Comparison of ENCODE assay signal across 1 cellular context in the genomic region with DNA sequence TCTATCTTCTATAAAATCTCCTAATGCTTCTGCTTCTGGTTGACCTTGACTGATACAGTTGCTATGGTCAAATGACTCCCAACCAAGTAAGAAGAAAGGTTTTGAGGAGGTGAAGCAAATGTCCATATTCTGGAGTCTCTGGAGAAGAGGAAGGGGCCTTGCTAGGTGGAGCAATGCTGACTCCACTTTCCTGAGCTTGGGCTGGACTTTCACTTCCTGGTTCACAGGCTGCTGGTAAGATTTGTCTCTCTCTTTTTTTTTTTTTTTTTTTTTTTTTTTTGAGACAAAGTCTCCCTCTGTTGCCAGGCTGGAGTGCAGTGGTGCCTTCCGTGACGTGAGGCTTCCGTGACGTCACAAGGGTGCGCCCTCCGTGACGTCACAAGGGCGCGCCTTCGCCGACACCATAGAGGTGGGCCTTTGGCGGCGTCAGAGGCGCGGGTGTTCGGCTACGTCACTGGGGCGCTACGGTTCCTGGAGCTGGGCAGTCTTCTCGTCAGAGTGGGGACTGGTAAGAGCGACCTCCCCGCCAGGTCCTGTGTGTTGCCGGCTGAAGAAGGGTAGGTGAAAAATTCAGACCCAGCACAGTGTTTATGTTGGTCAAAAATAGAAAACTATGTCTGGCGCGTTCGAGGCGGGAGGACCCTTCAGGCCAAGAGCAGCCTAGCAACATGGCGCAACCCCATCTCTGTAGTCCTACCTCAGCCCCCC.
TF ChIP-seq lines count a peak whose summit lies in the region.
"Not testable (repeated sequence)": the region's sequence is repeated elsewhere in the genome, so short reads cannot be mapped to it uniquely, and the experiment has no call there.

No MANE protein-coding gene starts in this region.

TF ChIP-seq in K562, 482 proteins besides CTCF, POLR2A, EP300 and RAD21 (continued from another document and continues in another):
- TF ChIP-seq CBX3 (IDR thresholded peaks at IDR 0.05; ENCODE audit: borderline replicate concordance in 1 of 2, low read length in 2 of 2): 0 out of 3 replicates have a peak, but pooled peaks of 1 of the 2 experiments have one; percentile 25
- TF ChIP-seq EHMT2 (IDR thresholded peaks at IDR 0.05): peak; percentile 82
- TF ChIP-seq ATF1 (CRISPR knock-in tag; IDR thresholded peaks at IDR 0.05): peak; percentile 99
- peak; percentile 100 for TF ChIP-seq ATF1 (tag; IDR thresholded peaks at IDR 0.05)
- peak; percentile 87 for TF ChIP-seq JUND (IDR thresholded peaks at IDR 0.05; ENCODE audit: borderline replicate concordance, low read depth, low read length)
- peak; percentile 36; the same call in 1 of the 3 replicates for TF ChIP-seq JUND (tag; IDR thresholded peaks at IDR 0.05; ENCODE audit: borderline replicate concordance, low read depth, low read length)
- TF ChIP-seq RBFOX2 (IDR thresholded peaks at IDR 0.05; ENCODE audit: low read depth, low read length): peak; percentile 79
- TF ChIP-seq GTF2F1 (IDR thresholded peaks at IDR 0.05; ENCODE audit: low read depth, low read length): peak; percentile 64; the same call in 1 of the 2 replicates
- TF ChIP-seq NFE2 (IDR thresholded peaks at IDR 0.05; ENCODE audit: low read depth): 0 out of 2 replicates have a peak, but pooled peaks have one; percentile 10
- TF ChIP-seq NR2C2 (CRISPR knock-in tag; IDR thresholded peaks at IDR 0.05); MYC (CRISPR knock-in tag; IDR thresholded peaks at IDR 0.05; ENCODE audit: borderline replicate concordance, low read depth); TEAD4 (CRISPR knock-in tag; IDR thresholded peaks at IDR 0.05; ENCODE audit: borderline replicate concordance): not testable (repeated sequence)
- peak; percentile 93 for TF ChIP-seq NR2C2 (tag; IDR thresholded peaks at IDR 0.05)
- peak; percentile 97 for TF ChIP-seq NCOA1 (IDR thresholded peaks at IDR 0.05; ENCODE audit: low read depth)
- peak; percentile 99 for TF ChIP-seq ZNF384 (IDR thresholded peaks at IDR 0.05; ENCODE audit: low read depth, low read length)
- TF ChIP-seq L3MBTL2 (IDR thresholded peaks at IDR 0.05): peak; percentile 30; the same call in 1 of the 2 replicates
- TF ChIP-seq NFRKB (IDR thresholded peaks at IDR 0.05; ENCODE audit: low read depth): 0 out of 2 replicates have a peak, but pooled peaks have one; percentile 36
- TF ChIP-seq ZKSCAN1 (IDR thresholded peaks at IDR 0.05; ENCODE audit: low read depth, low read length): peak; percentile 35; the same call in 1 of the 2 replicates
- TF ChIP-seq JUNB (CRISPR knock-in tag; conservative IDR thresholded peaks at IDR 0.05): peak; percentile 43; the same call in 1 of the 2 replicates
- peak; percentile 100 for TF ChIP-seq KHSRP (IDR thresholded peaks at IDR 0.05)
- peak; percentile 100 for TF ChIP-seq NBN (IDR thresholded peaks at IDR 0.05; ENCODE audit: low read depth)
- 0 out of 2 replicates have a peak, but pooled peaks have one; percentile 40 for TF ChIP-seq ZNF644 (tag; IDR thresholded peaks at IDR 0.05; ENCODE audit: low read depth)
- TF ChIP-seq MTA3 (IDR thresholded peaks at IDR 0.05; ENCODE audit: borderline replicate concordance): peak; percentile 99
- TF ChIP-seq FOXK2 (conservative IDR thresholded peaks at IDR 0.05 in 1 of 2, IDR thresholded peaks at IDR 0.05 in 1 of 2; ENCODE audit: low read depth in 2 of 2): peak; percentile 78 to 89
- 0 out of 2 replicates have a peak, but pooled peaks have one; percentile 24 for TF ChIP-seq SPI1 (IDR thresholded peaks at IDR 0.05; ENCODE audit: borderline replicate concordance, low read depth, low read length)
- TF ChIP-seq, protein P1, sequence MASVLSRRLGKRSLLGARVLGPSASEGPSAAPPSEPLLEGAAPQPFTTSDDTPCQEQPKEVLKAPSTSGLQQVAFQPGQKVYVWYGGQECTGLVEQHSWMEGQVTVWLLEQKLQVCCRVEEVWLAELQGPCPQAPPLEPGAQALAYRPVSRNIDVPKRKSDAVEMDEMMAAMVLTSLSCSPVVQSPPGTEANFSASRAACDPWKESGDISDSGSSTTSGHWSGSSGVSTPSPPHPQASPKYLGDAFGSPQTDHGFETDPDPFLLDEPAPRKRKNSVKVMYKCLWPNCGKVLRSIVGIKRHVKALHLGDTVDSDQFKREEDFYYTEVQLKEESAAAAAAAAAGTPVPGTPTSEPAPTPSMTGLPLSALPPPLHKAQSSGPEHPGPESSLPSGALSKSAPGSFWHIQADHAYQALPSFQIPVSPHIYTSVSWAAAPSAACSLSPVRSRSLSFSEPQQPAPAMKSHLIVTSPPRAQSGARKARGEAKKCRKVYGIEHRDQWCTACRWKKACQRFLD (CRISPR knock-in tag; IDR thresholded peaks at IDR 0.05): peak; percentile 61; the same call in 1 of the 2 replicates
- TF ChIP-seq ATF7 (IDR thresholded peaks at IDR 0.05): peak; percentile 97
- peak; percentile 51 for TF ChIP-seq POLR2B (IDR thresholded peaks at IDR 0.05; ENCODE audit: low read depth, partially characterized antibody)
- 0 out of 2 replicates have a peak, but pooled peaks have one; percentile 17 for TF ChIP-seq PTTG1 (tag; IDR thresholded peaks at IDR 0.05; ENCODE audit: low read depth)
- peak; percentile 56; the same call in 1 of the 2 replicates for TF ChIP-seq PML (IDR thresholded peaks at IDR 0.05; ENCODE audit: low read length)
- TF ChIP-seq ZC3H11A (IDR thresholded peaks at IDR 0.05; ENCODE audit: low read depth, low read length): peak; percentile 92; the same call in 1 of the 2 replicates
- TF ChIP-seq, protein P2, sequence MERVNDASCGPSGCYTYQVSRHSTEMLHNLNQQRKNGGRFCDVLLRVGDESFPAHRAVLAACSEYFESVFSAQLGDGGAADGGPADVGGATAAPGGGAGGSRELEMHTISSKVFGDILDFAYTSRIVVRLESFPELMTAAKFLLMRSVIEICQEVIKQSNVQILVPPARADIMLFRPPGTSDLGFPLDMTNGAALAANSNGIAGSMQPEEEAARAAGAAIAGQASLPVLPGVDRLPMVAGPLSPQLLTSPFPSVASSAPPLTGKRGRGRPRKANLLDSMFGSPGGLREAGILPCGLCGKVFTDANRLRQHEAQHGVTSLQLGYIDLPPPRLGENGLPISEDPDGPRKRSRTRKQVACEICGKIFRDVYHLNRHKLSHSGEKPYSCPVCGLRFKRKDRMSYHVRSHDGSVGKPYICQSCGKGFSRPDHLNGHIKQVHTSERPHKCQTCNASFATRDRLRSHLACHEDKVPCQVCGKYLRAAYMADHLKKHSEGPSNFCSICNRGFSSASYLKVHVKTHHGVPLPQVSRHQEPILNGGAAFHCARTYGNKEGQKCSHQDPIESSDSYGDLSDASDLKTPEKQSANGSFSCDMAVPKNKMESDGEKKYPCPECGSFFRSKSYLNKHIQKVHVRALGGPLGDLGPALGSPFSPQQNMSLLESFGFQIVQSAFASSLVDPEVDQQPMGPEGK (CRISPR knock-in tag; IDR thresholded peaks at IDR 0.05; ENCODE audit: borderline replicate concordance): 0 out of 2 replicates have a peak, but pooled peaks have one; percentile 7
- TF ChIP-seq, protein P3, sequence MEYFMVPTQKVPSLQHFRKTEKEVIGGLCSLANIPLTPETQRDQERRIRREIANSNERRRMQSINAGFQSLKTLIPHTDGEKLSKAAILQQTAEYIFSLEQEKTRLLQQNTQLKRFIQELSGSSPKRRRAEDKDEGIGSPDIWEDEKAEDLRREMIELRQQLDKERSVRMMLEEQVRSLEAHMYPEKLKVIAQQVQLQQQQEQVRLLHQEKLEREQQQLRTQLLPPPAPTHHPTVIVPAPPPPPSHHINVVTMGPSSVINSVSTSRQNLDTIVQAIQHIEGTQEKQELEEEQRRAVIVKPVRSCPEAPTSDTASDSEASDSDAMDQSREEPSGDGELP (CRISPR knock-in tag; IDR thresholded peaks at IDR 0.05; ENCODE audit: borderline replicate concordance): peak; percentile 81
- TF ChIP-seq, protein P4, sequence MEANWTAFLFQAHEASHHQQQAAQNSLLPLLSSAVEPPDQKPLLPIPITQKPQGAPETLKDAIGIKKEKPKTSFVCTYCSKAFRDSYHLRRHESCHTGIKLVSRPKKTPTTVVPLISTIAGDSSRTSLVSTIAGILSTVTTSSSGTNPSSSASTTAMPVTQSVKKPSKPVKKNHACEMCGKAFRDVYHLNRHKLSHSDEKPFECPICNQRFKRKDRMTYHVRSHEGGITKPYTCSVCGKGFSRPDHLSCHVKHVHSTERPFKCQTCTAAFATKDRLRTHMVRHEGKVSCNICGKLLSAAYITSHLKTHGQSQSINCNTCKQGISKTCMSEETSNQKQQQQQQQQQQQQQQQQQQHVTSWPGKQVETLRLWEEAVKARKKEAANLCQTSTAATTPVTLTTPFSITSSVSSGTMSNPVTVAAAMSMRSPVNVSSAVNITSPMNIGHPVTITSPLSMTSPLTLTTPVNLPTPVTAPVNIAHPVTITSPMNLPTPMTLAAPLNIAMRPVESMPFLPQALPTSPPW (CRISPR knock-in tag; IDR thresholded peaks at IDR 0.05): peak; percentile 60
- TF ChIP-seq RFX5 (IDR thresholded peaks at IDR 0.05; ENCODE audit: low read depth, low read length): peak; percentile 84
- peak; percentile 87 for TF ChIP-seq ZFX (CRISPR knock-in tag; IDR thresholded peaks at IDR 0.05)
- peak; percentile 36; the same call in 1 of the 2 replicates for TF ChIP-seq DPF2 (IDR thresholded peaks at IDR 0.05)
- TF ChIP-seq, protein P5, sequence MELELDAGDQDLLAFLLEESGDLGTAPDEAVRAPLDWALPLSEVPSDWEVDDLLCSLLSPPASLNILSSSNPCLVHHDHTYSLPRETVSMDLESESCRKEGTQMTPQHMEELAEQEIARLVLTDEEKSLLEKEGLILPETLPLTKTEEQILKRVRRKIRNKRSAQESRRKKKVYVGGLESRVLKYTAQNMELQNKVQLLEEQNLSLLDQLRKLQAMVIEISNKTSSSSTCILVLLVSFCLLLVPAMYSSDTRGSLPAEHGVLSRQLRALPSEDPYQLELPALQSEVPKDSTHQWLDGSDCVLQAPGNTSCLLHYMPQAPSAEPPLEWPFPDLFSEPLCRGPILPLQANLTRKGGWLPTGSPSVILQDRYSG (tag; conservative IDR thresholded peaks at IDR 0.05; ENCODE audit: low read depth): peak; percentile 52; the same call in 1 of the 2 replicates
- peak; percentile 58 for TF ChIP-seq MYC (IDR thresholded peaks at IDR 0.05; ENCODE audit: low read depth, low read length)
- peak; percentile 30; the same call in 1 of the 2 replicates for TF ChIP-seq TEAD4 (IDR thresholded peaks at IDR 0.05; ENCODE audit: low read length)
- TF ChIP-seq RCOR1 (IDR thresholded peaks at IDR 0.05; ENCODE audit: borderline replicate concordance in 1 of 2, low read depth in 2 of 2, low read length in 2 of 2): peak in 1 of 2 experiments; percentile 61; a peak in 1 of 4 replicates
- peak; percentile 26 for TF ChIP-seq CCNT2 (IDR thresholded peaks at IDR 0.05; ENCODE audit: borderline replicate concordance, extremely low read depth, insufficient read length, low read depth, low read length)
- peak; percentile 75; the same call in 1 of the 2 replicates for TF ChIP-seq MBD2 (IDR thresholded peaks at IDR 0.05; ENCODE audit: borderline replicate concordance, low read depth)
- peak; percentile 89 for TF ChIP-seq NR2C1 (IDR thresholded peaks at IDR 0.05)
- TF ChIP-seq NR2C1 (tag; IDR thresholded peaks at IDR 0.05): peak; percentile 90
- peak; percentile 53; the same call in 1 of the 2 replicates for TF ChIP-seq PHF8 (IDR thresholded peaks at IDR 0.05; ENCODE audit: borderline replicate concordance, low read length)
- peak; percentile 90 for TF ChIP-seq PHF20 (IDR thresholded peaks at IDR 0.05; ENCODE audit: partially characterized antibody)
- 0 out of 2 replicates have a peak, but pooled peaks have one; percentile 14 for TF ChIP-seq ZNF589 (CRISPR knock-in tag; IDR thresholded peaks at IDR 0.05; ENCODE audit: low read depth)
- peak; percentile 99 for TF ChIP-seq MTA1 (IDR thresholded peaks at IDR 0.05; ENCODE audit: borderline replicate concordance)
- peak; percentile 36; the same call in 1 of the 2 replicates for TF ChIP-seq NFIC (IDR thresholded peaks at IDR 0.05)
- peak in 1 of 2 experiments; percentile 100; a peak in 2 of 4 replicates for TF ChIP-seq TBL1XR1 (IDR thresholded peaks at IDR 0.05; ENCODE audit: low read length in 2 of 2)
- peak; percentile 77 for TF ChIP-seq RB1 (IDR thresholded peaks at IDR 0.05; ENCODE audit: low read depth)
- TF ChIP-seq TEAD1 (CRISPR knock-in tag; IDR thresholded peaks at IDR 0.05): peak in 1 of 2 experiments; percentile 30; a peak in 1 of 4 replicates
- TF ChIP-seq ZNF197 (CRISPR knock-in tag; IDR thresholded peaks at IDR 0.05; ENCODE audit: low read depth): peak; percentile 66; the same call in 1 of the 2 replicates
- peak; percentile 76 for TF ChIP-seq GABPB1 (CRISPR knock-in tag; IDR thresholded peaks at IDR 0.05)
- TF ChIP-seq, protein P6, sequence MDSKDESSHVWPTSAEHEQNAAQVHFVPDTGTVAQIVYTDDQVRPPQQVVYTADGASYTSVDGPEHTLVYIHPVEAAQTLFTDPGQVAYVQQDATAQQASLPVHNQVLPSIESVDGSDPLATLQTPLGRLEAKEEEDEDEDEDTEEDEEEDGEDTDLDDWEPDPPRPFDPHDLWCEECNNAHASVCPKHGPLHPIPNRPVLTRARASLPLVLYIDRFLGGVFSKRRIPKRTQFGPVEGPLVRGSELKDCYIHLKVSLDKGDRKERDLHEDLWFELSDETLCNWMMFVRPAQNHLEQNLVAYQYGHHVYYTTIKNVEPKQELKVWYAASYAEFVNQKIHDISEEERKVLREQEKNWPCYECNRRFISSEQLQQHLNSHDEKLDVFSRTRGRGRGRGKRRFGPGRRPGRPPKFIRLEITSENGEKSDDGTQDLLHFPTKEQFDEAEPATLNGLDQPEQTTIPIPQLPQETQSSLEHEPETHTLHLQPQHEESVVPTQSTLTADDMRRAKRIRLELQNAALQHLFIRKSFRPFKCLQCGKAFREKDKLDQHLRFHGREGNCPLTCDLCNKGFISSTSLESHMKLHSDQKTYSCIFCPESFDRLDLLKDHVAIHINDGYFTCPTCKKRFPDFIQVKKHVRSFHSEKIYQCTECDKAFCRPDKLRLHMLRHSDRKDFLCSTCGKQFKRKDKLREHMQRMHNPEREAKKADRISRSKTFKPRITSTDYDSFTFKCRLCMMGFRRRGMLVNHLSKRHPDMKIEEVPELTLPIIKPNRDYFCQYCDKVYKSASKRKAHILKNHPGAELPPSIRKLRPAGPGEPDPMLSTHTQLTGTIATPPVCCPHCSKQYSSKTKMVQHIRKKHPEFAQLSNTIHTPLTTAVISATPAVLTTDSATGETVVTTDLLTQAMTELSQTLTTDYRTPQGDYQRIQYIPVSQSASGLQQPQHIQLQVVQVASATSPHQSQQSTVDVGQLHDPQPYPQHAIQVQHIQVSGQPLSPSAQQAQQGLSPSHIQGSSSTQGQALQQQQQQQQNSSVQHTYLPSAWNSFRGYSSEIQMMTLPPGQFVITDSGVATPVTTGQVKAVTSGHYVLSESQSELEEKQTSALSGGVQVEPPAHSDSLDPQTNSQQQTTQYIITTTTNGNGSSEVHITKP (IDR thresholded peaks at IDR 0.05; ENCODE audit: partially characterized antibody): peak; percentile 98
- TF ChIP-seq, protein P7, sequence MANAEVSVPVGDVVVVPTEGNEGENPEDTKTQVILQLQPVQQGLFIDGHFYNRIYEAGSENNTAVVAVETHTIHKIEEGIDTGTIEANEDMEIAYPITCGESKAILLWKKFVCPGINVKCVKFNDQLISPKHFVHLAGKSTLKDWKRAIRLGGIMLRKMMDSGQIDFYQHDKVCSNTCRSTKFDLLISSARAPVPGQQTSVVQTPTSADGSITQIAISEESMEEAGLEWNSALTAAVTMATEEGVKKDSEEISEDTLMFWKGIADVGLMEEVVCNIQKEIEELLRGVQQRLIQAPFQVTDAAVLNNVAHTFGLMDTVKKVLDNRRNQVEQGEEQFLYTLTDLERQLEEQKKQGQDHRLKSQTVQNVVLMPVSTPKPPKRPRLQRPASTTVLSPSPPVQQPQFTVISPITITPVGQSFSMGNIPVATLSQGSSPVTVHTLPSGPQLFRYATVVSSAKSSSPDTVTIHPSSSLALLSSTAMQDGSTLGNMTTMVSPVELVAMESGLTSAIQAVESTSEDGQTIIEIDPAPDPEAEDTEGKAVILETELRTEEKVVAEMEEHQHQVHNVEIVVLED (CRISPR knock-in tag; IDR thresholded peaks at IDR 0.05): peak; percentile 74
- TF ChIP-seq TCF7L2 (IDR thresholded peaks at IDR 0.05; ENCODE audit: low read depth, low read length): peak; percentile 58; the same call in 1 of the 2 replicates
